In genomic region chr5:170740586-170741205, GRCh38 we compare ENCODE assay signal across 22 cellular contexts. TPM values are rescaled to one million over a fixed set of nuclear protein-coding genes. Genes with fewer than 3 reads are reported as not detected.
A peak's percentile ranks its signal among the peaks of the same experiment; 100 is the strongest.
DNase-seq lines count a peak whose midpoint lies in the region; ATAC-seq, FAIRE-seq and TF ChIP-seq lines count a peak whose summit lies in the region.
"Had no signal": no experiment of that assay in that cellular context is flagged by ENCODE, and none has a peak within 500 bp of the region (broad histone marks: within the 10 kb centered on the region; RNA-seq: fewer than 3 reads in every experiment).

No MANE protein-coding gene starts in this region.

- H2BK120ac ChIP-seq in H9 (ENCODE audit: low read depth, low read length, poor library complexity, severe bottlenecking), result no peak overlapping the region

- no peak overlapping the region for H2AK5ac ChIP-seq in H9 (ENCODE audit: insufficient read length, low read length)

- no peak overlapping the region for H3K14ac ChIP-seq in H9 (ENCODE audit: insufficient read depth, low read length)

- no peak overlapping the region for H2BK12ac ChIP-seq in H9 (ENCODE audit: insufficient read length, low read depth, low read length)

- TF ChIP-seq POLR2A in HepG2 (IDR thresholded peaks at IDR 0.05; ENCODE audit: insufficient read depth in 1 of 2, low read depth in 2 of 2, low read length in 2 of 2), result no peak

- H3K27ac ChIP-seq in H9 (ENCODE audit: insufficient read length, low read depth, low read length) (no peak overlapping the region), endodermal cell (ENCODE audit: low read depth, low read length) (no peak overlapping the region), HepG2 (ENCODE audit: extremely low read length, insufficient read depth, low read length) (no peak overlapping the region)
- H3K27ac ChIP-seq: GM23248, PC-9, SJSA1 had no signal

- no peak overlapping the region for H3K4ac ChIP-seq in H9 (ENCODE audit: low read depth, low read length)

- H3K23ac ChIP-seq in H9 (ENCODE audit: insufficient read length, low read depth, low read length), result no peak overlapping the region

- H3K56ac ChIP-seq in H9 (ENCODE audit: insufficient read length, low read depth, low read length), result no peak overlapping the region

- H3K4me1 ChIP-seq in H9 (ENCODE audit: insufficient read depth, low read length) (peaks cover 2% of the 10 kb centered on the region; the same call in 1 of the 2 replicates), endodermal cell (ENCODE audit: control insufficient read depth, insufficient read depth, low read length) (no peaks in the 10 kb centered on the region), HepG2 (ENCODE audit: insufficient read depth, low read length) (no peaks in the 10 kb centered on the region)

- peaks cover 24% of the 10 kb centered on the region for H3K27me3 Mint-ChIP-seq in H9 (ENCODE audit: low read depth)
- peaks cover 69% of the 10 kb centered on the region for H3K27me3 Mint-ChIP-seq in endodermal cell (ENCODE audit: insufficient read depth)

- WGBS in H9 (ENCODE audit: extremely low coverage, insufficient read length, low lambda C conversion rate), result no CpG with 5 or more reads among the region's 3 CpGs
- WGBS in endodermal cell (ENCODE audit: insufficient coverage in 1 of 2, insufficient read length in 1 of 2), 2 experiments, result 75% methylated on average over 3 of the region's 3 CpGs; no CpG with 5 or more reads in 1 of the 2 experiments
- 0% methylated on average over 3 of the region's 3 CpGs for WGBS in HepG2 (ENCODE audit: low lambda C conversion rate)

- BruUV-seq in HepG2 (replicated peaks; lab: Mats Ljungman, UMichigan), result no TSS peak

- H3K9me3 Mint-ChIP-seq in H9 (peaks cover 7 to 14% of the 10 kb centered on the region in 2 experiments), endodermal cell (peaks cover 9% of the 10 kb centered on the region)

- H3K4me2 ChIP-seq in H9 (ENCODE audit: insufficient read depth, insufficient read length, low read length) (no peak overlapping the region), HepG2 (ENCODE audit: low read depth, low read length) (no peak overlapping the region)
- H3K4me2 ChIP-seq: PC-9 had no signal

- H2AFZ ChIP-seq in H9 (ENCODE audit: low read length) (no peak overlapping the region), HepG2 (ENCODE audit: low read length) (no peak overlapping the region)
- H2AFZ ChIP-seq: GM23248, PC-9 had no signal

- no peak overlapping the region for H4K5ac ChIP-seq in H9 (ENCODE audit: insufficient read length, low read depth, low read length)

- DNase-seq in H9 (peak; percentile 8), NCI-H446 treated with DMSO at 0.1 percent for 48 hours (lab: John Stamatoyannopoulos, UW) (peak; percentile 80), endodermal cell (peak; percentile 22), superior temporal gyrus (ENCODE audit: extremely low spot score) (peak; percentile 22), HepG2 (ENCODE audit: low spot score) (no peak), RCC 7860 (ENCODE audit: low spot score) (no peak)
- DNase-seq: CD4-positive, CD25-positive, alpha-beta regulatory T cell; DMS79 treated with DMSO at 0.1 percent for 48 hours; GM23248; HCEC 1CT; KG1; NCI-H1092 treated with DMSO at 0.1 percent for 48 hours; NCI-H146; NCI-H2081; NCI-H748 treated with DMSO at 0.1 percent for 48 hours; PC-9 had no signal

- H4K91ac ChIP-seq in H9 (ENCODE audit: insufficient read length, low read depth, low read length), result no peak overlapping the region

- in situ Hi-C loops in HepG2 (cut with HindIII; ENCODE audit: extremely low pct_ligation_motif_present, low pct_unique_long_range_greater_than_20kb), result loop anchor here (5.0 to 10.0 kb wide), 2 partner anchors 52 to 604 kb away; no protein-coding TSS in a partner anchor

- H3K9ac ChIP-seq in H9 (ENCODE audit: extremely low read depth, insufficient read length, low read length) (no peak overlapping the region), endodermal cell (ENCODE audit: extremely low read depth, low read length, poor library complexity, severe bottlenecking) (no peak overlapping the region), HepG2 (ENCODE audit: insufficient read depth, low read depth, low read length) (no peak overlapping the region)
- H3K9ac ChIP-seq: GM23248 had no signal

- TF ChIP-seq RAD21 in HepG2 (CRISPR knock-in tag; IDR thresholded peaks at IDR 0.05), result no peak

- H3K4me3 Mint-ChIP-seq in H9 (no peak overlapping the region), endodermal cell (no peak overlapping the region)
- H3K4me3 Mint-ChIP-seq: CD4-positive, CD25-positive, alpha-beta regulatory T cell had no signal

- no peaks in the 10 kb centered on the region for H4K20me1 ChIP-seq in H9 (ENCODE audit: control insufficient read depth, insufficient read depth, insufficient read length)
- no peaks in the 10 kb centered on the region for H4K20me1 ChIP-seq in HepG2 (ENCODE audit: insufficient read depth, low read length)

- no peak overlapping the region for H2BK15ac ChIP-seq in H9 (ENCODE audit: low read depth, low read length)

- H3K9me3 ChIP-seq in H9 (ENCODE audit: control insufficient read depth, low read depth, low read length) (peaks cover 6% of the 10 kb centered on the region), endodermal cell (ENCODE audit: control insufficient read depth, low read length) (peaks cover 10% of the 10 kb centered on the region), HepG2 (ENCODE audit: low read length) (no peaks in the 10 kb centered on the region)

- H3K79me2 ChIP-seq in H9 (ENCODE audit: insufficient read depth, low read length) (no peaks in the 10 kb centered on the region), HepG2 (ENCODE audit: insufficient read depth, low read length) (no peaks in the 10 kb centered on the region)

- H3K36me3 Mint-ChIP-seq in H9 (ENCODE audit: insufficient read depth in 1 of 3, low read depth in 3 of 3) (peaks cover 5 to 15% (median 6%) of the 10 kb centered on the region in 3 experiments; a peak in 5 of 7 replicates), endodermal cell (ENCODE audit: low read depth) (no peaks in the 10 kb centered on the region)
- H3K36me3 Mint-ChIP-seq: CD4-positive, CD25-positive, alpha-beta regulatory T cell had no signal

- H3K27ac Mint-ChIP-seq in H9 (no peak overlapping the region), endodermal cell (no peak overlapping the region)
- H3K27ac Mint-ChIP-seq: CD4-positive, CD25-positive, alpha-beta regulatory T cell had no signal

- intact Hi-C loops in HepG2 (cut with micrococcal nuclease; ENCODE audit: unreplicated experiment), result loop anchor here (10.0 kb wide), 2 partner anchors 106 to 414 kb away; no protein-coding TSS in a partner anchor

- TF ChIP-seq CTCF in H9 (conservative IDR thresholded peaks at IDR 0.05) (no peak), endodermal cell (conservative IDR thresholded peaks at IDR 0.05) (no peak), HepG2 (CRISPR knock-in tag; IDR thresholded peaks at IDR 0.05) (no peak)

- no peak overlapping the region for H2BK5ac ChIP-seq in H9 (ENCODE audit: insufficient read length, low read length)

- H3K4me1 Mint-ChIP-seq in H9 (peaks cover 52 to 55% of the 10 kb centered on the region in 2 experiments), endodermal cell (peaks cover 24% of the 10 kb centered on the region)

- ATAC-seq in GM18517 (IDR thresholded peaks at IDR 0.05; ENCODE audit: unreplicated experiment) (no peak), HepG2 (no peak)
- ATAC-seq: GM12878 had no signal

- H3K4me3 ChIP-seq in endodermal cell (ENCODE audit: low read length) (no peak overlapping the region), HepG2 (replicated peaks in 1 of 3; ENCODE audit: insufficient read depth in 1 of 3, low read depth in 2 of 3, low read length in 3 of 3) (no peak overlapping the region)
- H3K4me3 ChIP-seq: GM12878, GM23248, PC-9, SJSA1 had no signal

- H3K23me2 ChIP-seq in H9 (ENCODE audit: insufficient read length, low read depth, low read length, poor library complexity, severe bottlenecking), result peaks cover 4% of the 10 kb centered on the region

- H3K27me3 ChIP-seq in H9 (ENCODE audit: insufficient read depth, low read length), result no peaks in the 10 kb centered on the region
- peaks cover 33% of the 10 kb centered on the region for H3K27me3 ChIP-seq in endodermal cell (ENCODE audit: control insufficient read depth, insufficient read depth, low read length, poor library complexity, severe bottlenecking)
- peaks cover 2 to 18% of the 10 kb centered on the region in 2 experiments; a peak in 3 of 5 replicates for H3K27me3 ChIP-seq in HepG2 (ENCODE audit: control insufficient read depth in 1 of 2, insufficient read depth in 2 of 2, low read length in 2 of 2)

- no peaks in the 10 kb centered on the region for H3K79me1 ChIP-seq in H9 (ENCODE audit: insufficient read depth, low read depth, low read length, poor library complexity, severe bottlenecking)

- FAIRE-seq in HepG2 (lab: Jason Lieb, UNC) (no peak), RCC 7860 (lab: Jason Lieb, UNC) (no peak)
- FAIRE-seq: GM12878 had no signal

- H3K36me3 ChIP-seq in endodermal cell (ENCODE audit: control insufficient read depth, insufficient read depth, low read length) (no peaks in the 10 kb centered on the region), HepG2 (replicated peaks in 1 of 2; ENCODE audit: control insufficient read depth in 1 of 2, insufficient read depth in 2 of 2, low read length in 2 of 2) (no peaks in the 10 kb centered on the region)
- H3K36me3 ChIP-seq: SJSA1 had no signal

- CTCF ChIA-PET in HepG2 (lab: Yijun Ruan, JAX; ENCODE audit: low intra/inter-chr PET ratio, low total read pairs), result no interaction called here

- H3K18ac ChIP-seq in H9 (ENCODE audit: insufficient read length, low read depth, low read length), result no peak overlapping the region

- H4K8ac ChIP-seq in H9 (replicated peaks; ENCODE audit: insufficient read length, low read depth, low read length), result no peak overlapping the region

- H2BK20ac ChIP-seq in H9 (ENCODE audit: low read depth, low read length, poor library complexity, severe bottlenecking), result no peak overlapping the region

- no peak overlapping the region for H3T11ph ChIP-seq in H9 (ENCODE audit: low read length)

- POLR2A ChIA-PET in HepG2 (lab: Yijun Ruan, JAX), result no interaction called here

- TF ChIP-seq EP300 in HepG2 (IDR thresholded peaks at IDR 0.05; ENCODE audit: low read depth in 2 of 2, low read length in 2 of 2) (no peak), HepG2 (CRISPR knock-in tag; IDR thresholded peaks at IDR 0.05; ENCODE audit: borderline replicate concordance) (no peak)

RNA-seq across cellular contexts. Expression of gene GABRP, which starts 42.8 kb away (rescaled TPM):
- total RNA-seq in H9 (2021), result 1.5 TPM in 2 replicates
- 1 to 10 TPM; 1.1 to 1.9 TPM for total RNA-seq in endodermal cell
- 2.5 TPM for polyA plus RNA-seq in endodermal cell (2013, experiment 1 of 2)
- polyA plus RNA-seq in endodermal cell (2013, experiment 2 of 2), result 0.70 TPM
- not detected in 2 replicates for total RNA-seq in HepG2 (2016; rRNA removed; fragmentation: Illumina TruSeq; extraction: Trizol)
- not detected in 2 replicates for total RNA-seq in HepG2 (2016; cell fraction: cytosol; rRNA removed; fragmentation: Illumina TruSeq; extraction: Trizol; ENCODE audit: low read depth)
- total RNA-seq in HepG2 (2016; cell fraction: insoluble cytoplasmic fraction; rRNA removed; fragmentation: Illumina TruSeq; extraction: Trizol), result not detected in 2 replicates
- total RNA-seq in HepG2 (2016; cell fraction: membrane; rRNA removed; fragmentation: Illumina TruSeq; extraction: Trizol), result not detected in 2 replicates
- total RNA-seq in HepG2 (2016; cell fraction: nucleus; rRNA removed; fragmentation: Illumina TruSeq; extraction: Trizol), result not detected in 2 replicates
- not detected in 2 replicates for polyA plus RNA-seq in HepG2 (2011; rRNA removed)
- not detected in 2 replicates for polyA plus RNA-seq in HepG2 (2011; cell fraction: cytosol; rRNA removed)
- polyA plus RNA-seq in HepG2 (2011; cell fraction: nucleus; rRNA removed), result not detected in 2 replicates
- polyA plus RNA-seq in HepG2 (2012), result not detected in 2 replicates
- polyA plus RNA-seq in HepG2 (2016; cell fraction: cytosol; fragmentation: Illumina TruSeq; extraction: Trizol; ENCODE audit: low read depth), result not detected in 2 replicates
- polyA plus RNA-seq in HepG2 (2016; cell fraction: insoluble cytoplasmic fraction; fragmentation: Illumina TruSeq; extraction: Trizol; ENCODE audit: low read depth), result not detected in 2 replicates
- polyA plus RNA-seq in HepG2 (2016; cell fraction: membrane; fragmentation: Illumina TruSeq; extraction: Trizol; ENCODE audit: low read depth), result not detected in 2 replicates
- not detected in 2 replicates for polyA plus RNA-seq in HepG2 (2016; cell fraction: nucleus; fragmentation: Illumina TruSeq; extraction: Trizol; ENCODE audit: insufficient read depth, low read depth)
- not detected in 2 replicates for polyA minus RNA-seq in HepG2 (2011; rRNA and poly(A)+ RNA removed; ENCODE audit: low replicate concordance)
- not detected in 2 replicates for polyA minus RNA-seq in HepG2 (2011; cell fraction: cytosol; rRNA and poly(A)+ RNA removed)
- not detected in 2 replicates for polyA minus RNA-seq in HepG2 (2011; cell fraction: nucleus; rRNA and poly(A)+ RNA removed)
- total RNA-seq: CD4-positive, CD25-positive, alpha-beta regulatory T cell; GM12878; GM23248; HT1080; NCI-H460; SJSA1 had no signal
- polyA plus RNA-seq: BJ; CD4-positive, CD25-positive, alpha-beta regulatory T cell; GM23248 had no signal

Comparison
In these comparisons a context has a peak if more than half of its experiments do, and no peak if none do; other contexts are left out.
1. DNase-seq: peak in H9 (single experiment), NCI-H446 treated with DMSO at 0.1 percent for 48 hours (single experiment), endodermal cell (single experiment) and superior temporal gyrus (single experiment); none in HepG2 (single experiment) and RCC 7860 (single experiment).